ENCODE assay signal across 1 cellular context in genomic region chr11:64826578-64827450, GRCh38.
TF ChIP-seq lines count a peak whose summit lies in the region.

No MANE protein-coding gene starts in this region.

TF ChIP-seq in HepG2, 621 proteins besides CTCF, POLR2A, EP300 and RAD21:
- peak; percentile 35; the same call in 1 of the 2 replicates for TF ChIP-seq NFYB (CRISPR knock-in tag; IDR thresholded peaks at IDR 0.05)
- TF ChIP-seq GMEB2 (CRISPR knock-in tag; IDR thresholded peaks at IDR 0.05; ENCODE audit: low read depth), result no peak
